Comparison of ENCODE assay signal across 16 cellular contexts in genomic region chr7:99455874-99456273, GRCh38.
"Had no signal": no experiment of that assay in that cellular context is flagged by ENCODE, and none has a peak within 500 bp of the region (broad histone marks: within the 10 kb centered on the region; RNA-seq: fewer than 3 reads in every experiment).

No MANE protein-coding gene starts in this region.

- H3K4me1 ChIP-seq: upper lobe of right lung had no signal

- H3K27ac ChIP-seq: adrenal gland, esophagus squamous epithelium, upper lobe of right lung, VCaP had no signal

- H3K4me3 Mint-ChIP-seq: activated CD8-positive, alpha-beta T cell treated with anti-CD3 and anti-CD28 coated beads for 36 hours; activated T-helper 1 cell treated with anti-CD3 and anti-CD28 coated beads, Interleukin-12 subunit alpha, Interleukin-12 subunit beta, Interleukin-2, Interleukin-4 antibody, amounts not matched to agents 30 ng/mL and 10 ng/mL and 1 ng/mL, durations not matched to agents 14 hours and 24 hours and 36 hours; dendritic cell treated with granulocyte-macrophage colony-stimulating factor and Interleukin-4, amounts not matched to agents 40 ng/mL and 50 ng/mL, for 4 days; nephron had no signal

- DNase-seq: activated CD4-positive, alpha-beta T cell treated with anti-CD3 and anti-CD28 coated beads for 4 hours; activated CD8-positive, alpha-beta memory T cell treated with anti-CD3 and anti-CD28 coated beads, Interleukin-2, amount 50 U/mL, for 4 hours; activated CD8-positive, alpha-beta T cell treated with anti-CD3 and anti-CD28 coated beads for 36 hours; activated naive CD4-positive, alpha-beta T cell; adrenal gland; esophagus squamous epithelium; foreskin fibroblast; stimulated activated CD4-positive, alpha-beta T cell treated with anti-CD3 and anti-CD28 coated beads, Interleukin-2, amount 100 ng/mL, for 48 hours; stimulated activated naive CD8-positive, alpha-beta T cell treated with anti-CD3 and anti-CD28 coated beads, Interleukin-15, Interleukin-2, amounts not matched to agents 100 U/mL and 50 U/mL, for 24 hours; T-helper 1 cell; testis; upper lobe of right lung had no signal

- H3K9me3 Mint-ChIP-seq: activated CD8-positive, alpha-beta T cell treated with anti-CD3 and anti-CD28 coated beads for 36 hours; activated T-helper 1 cell treated with anti-CD3 and anti-CD28 coated beads, Interleukin-12 subunit alpha, Interleukin-12 subunit beta, Interleukin-2, Interleukin-4 antibody, amounts not matched to agents 30 ng/mL and 10 ng/mL and 1 ng/mL, durations not matched to agents 14 hours and 24 hours and 36 hours; dendritic cell treated with granulocyte-macrophage colony-stimulating factor and Interleukin-4, amounts not matched to agents 40 ng/mL and 50 ng/mL, for 4 days; nephron had no signal

- H3K9me3 ChIP-seq: adrenal gland, esophagus squamous epithelium, testis, upper lobe of right lung had no signal

- H3K27me3 ChIP-seq: adrenal gland, esophagus squamous epithelium, testis, upper lobe of right lung had no signal

- H3K27ac Mint-ChIP-seq: activated T-helper 1 cell treated with anti-CD3 and anti-CD28 coated beads, Interleukin-12 subunit alpha, Interleukin-12 subunit beta, Interleukin-2, Interleukin-4 antibody, amounts not matched to agents 30 ng/mL and 10 ng/mL and 1 ng/mL, durations not matched to agents 14 hours and 24 hours and 36 hours; dendritic cell treated with granulocyte-macrophage colony-stimulating factor and Interleukin-4, amounts not matched to agents 40 ng/mL and 50 ng/mL, for 4 days had no signal

- H3K4me3 ChIP-seq: adrenal gland, esophagus squamous epithelium, testis, upper lobe of right lung had no signal

- ATAC-seq: activated CD8-positive, alpha-beta T cell treated with anti-CD3 and anti-CD28 coated beads for 36 hours; stimulated activated naive CD8-positive, alpha-beta T cell treated with anti-CD3 and anti-CD28 coated beads, Interleukin-15, Interleukin-2, amounts not matched to agents 100 U/mL and 50 U/mL, for 24 hours; upper lobe of right lung had no signal

- H3K27me3 Mint-ChIP-seq: activated CD8-positive, alpha-beta T cell treated with anti-CD3 and anti-CD28 coated beads for 36 hours; dendritic cell treated with granulocyte-macrophage colony-stimulating factor and Interleukin-4, amounts not matched to agents 40 ng/mL and 50 ng/mL, for 4 days had no signal
